Comparison of ENCODE assay signal across 1 cellular context in genomic region chr7:106717997-106718871, GRCh38.
A peak's percentile ranks its signal among the peaks of the same experiment; 100 is the strongest.
TF ChIP-seq lines count a peak whose summit lies in the region.

No MANE protein-coding gene starts in this region.

TF ChIP-seq in GM12878, 131 proteins besides CTCF, POLR2A, EP300 and RAD21 (continued from another document):
- TF ChIP-seq PRDM15 (CRISPR knock-in tag; IDR thresholded peaks at IDR 0.05) (no peak), NR2C1 (IDR thresholded peaks at IDR 0.05) (no peak), CBX5 (IDR thresholded peaks at IDR 0.05; ENCODE audit: low read depth) (peak; percentile 78; the same call in 1 of the 2 replicates), MLLT1 (IDR thresholded peaks at IDR 0.05) (peak; percentile 28; the same call in 1 of the 2 replicates), WRNIP1 (IDR thresholded peaks at IDR 0.05; ENCODE audit: borderline replicate concordance, low read depth, low read length) (no peak), POLR2AphosphoS2 (IDR thresholded peaks at IDR 0.05; ENCODE audit: low read depth, low read length) (no peak), ATF7 (IDR thresholded peaks at IDR 0.05; ENCODE audit: low read depth) (peak; percentile 91), MTA3 (IDR thresholded peaks at IDR 0.05; ENCODE audit: borderline replicate concordance, low read length) (peak; percentile 45; the same call in 1 of the 2 replicates), NFYA (IDR thresholded peaks at IDR 0.05; ENCODE audit: borderline replicate concordance, low read depth, low read length) (no peak), RELA (IDR thresholded peaks at IDR 0.05; ENCODE audit: borderline replicate concordance, partially characterized antibody) (no peak), ATF3 (IDR thresholded peaks at IDR 0.05; ENCODE audit: borderline replicate concordance, extremely low read depth, low read depth, low read length) (no peak), NRF1 (conservative IDR thresholded peaks at IDR 0.05; ENCODE audit: low read depth, low read length) (no peak), SMARCA5 (IDR thresholded peaks at IDR 0.05) (0 out of 2 replicates have a peak, but pooled peaks have one; percentile 21), CBFB (IDR thresholded peaks at IDR 0.05; ENCODE audit: low read depth) (peak; percentile 59; the same call in 1 of the 2 replicates), PBX3 (IDR thresholded peaks at IDR 0.05; ENCODE audit: insufficient replicate concordance, low read depth, low read length) (no peak), USF2 (IDR thresholded peaks at IDR 0.05; ENCODE audit: borderline replicate concordance, low read depth, low read length) (no peak), ZBTB4 (CRISPR knock-in tag; IDR thresholded peaks at IDR 0.05) (no peak), CHD2 (IDR thresholded peaks at IDR 0.05; ENCODE audit: borderline replicate concordance, low read depth, low read length) (peak; percentile 75), BCL11A (IDR thresholded peaks at IDR 0.05; ENCODE audit: low read depth, low read length) (peak; percentile 96), SRF (IDR thresholded peaks at IDR 0.05; ENCODE audit: low read depth in 2 of 2, low read length in 2 of 2) (0 out of 4 replicates have a peak, but pooled peaks of 1 of the 2 experiments have one; percentile 31), MXI1 (IDR thresholded peaks at IDR 0.05; ENCODE audit: low read depth, low read length) (peak; percentile 23; the same call in 1 of the 2 replicates), E2F8 (IDR thresholded peaks at IDR 0.05; ENCODE audit: low read depth, partially characterized antibody) (no peak), BMI1 (IDR thresholded peaks at IDR 0.05; ENCODE audit: borderline replicate concordance) (peak; percentile 80), E2F4 (IDR thresholded peaks at IDR 0.05; ENCODE audit: low read depth, low read length) (no peak), ASH2L (IDR thresholded peaks at IDR 0.05; ENCODE audit: borderline replicate concordance, low read depth) (0 out of 2 replicates have a peak, but pooled peaks have one; percentile 59), PKNOX1 (IDR thresholded peaks at IDR 0.05) (no peak), ELK1 (IDR thresholded peaks at IDR 0.05; ENCODE audit: low read depth, low read length) (no peak), ETV6 (conservative IDR thresholded peaks at IDR 0.05 in 1 of 2, IDR thresholded peaks at IDR 0.05 in 1 of 2; ENCODE audit: borderline replicate concordance in 1 of 2, low read depth in 1 of 2) (peak in 1 of 2 experiments; percentile 72; a peak in 2 of 4 replicates), GATAD2B (conservative IDR thresholded peaks at IDR 0.05; ENCODE audit: low read depth) (no peak; the same call in 1 of the 2 replicates), LARP7 (IDR thresholded peaks at IDR 0.05) (no peak), PML (IDR thresholded peaks at IDR 0.05; ENCODE audit: low read length) (peak; percentile 68; the same call in 1 of the 2 replicates), ZBTB33 (IDR thresholded peaks at IDR 0.05) (no peak), TCF12 (IDR thresholded peaks at IDR 0.05; ENCODE audit: low read depth, low read length) (0 out of 2 replicates have a peak, but pooled peaks have one; percentile 24)
